In genomic region chr6:158043008-158043407, GRCh38 we compare ENCODE assay signal across 16 cellular contexts.
DNase-seq lines count a peak whose midpoint lies in the region; ATAC-seq, FAIRE-seq and TF ChIP-seq lines count a peak whose summit lies in the region.
"Had no signal": no experiment of that assay in that cellular context is flagged by ENCODE, and none has a peak within 500 bp of the region (broad histone marks: within the 10 kb centered on the region; RNA-seq: fewer than 3 reads in every experiment).

No MANE protein-coding gene starts in this region.

- peak overlapping the region in 1 of 2 experiments; percentile 37; a peak in 2 of 4 replicates for H3K9ac ChIP-seq in K562 (ENCODE audit: insufficient read depth in 1 of 2, low read depth in 2 of 2, low read length in 2 of 2)
- no peak overlapping the region for H3K9ac ChIP-seq in endodermal cell (ENCODE audit: extremely low read depth, low read length, poor library complexity, severe bottlenecking)

- TF ChIP-seq EP300 in K562 (IDR thresholded peaks at IDR 0.05; ENCODE audit: low read length) (no peak), sigmoid colon (IDR thresholded peaks at IDR 0.05) (no peak)

- TF ChIP-seq POLR2A in K562 (conservative IDR thresholded peaks at IDR 0.05) (no peak), sigmoid colon (IDR thresholded peaks at IDR 0.05) (no peak)

- H3K9me3 Mint-ChIP-seq in endodermal cell: no peaks in the 10 kb centered on the region
- H3K9me3 Mint-ChIP-seq: activated naive CD4-positive, alpha-beta T cell treated with anti-CD3 and anti-CD28 coated beads, Interleukin-2, amount 50 U/mL, for 24 hours; natural killer cell treated with Interleukin-12 subunit alpha and Interleukin-12 subunit beta and Interleukin-15 and Interleukin-18, amount 100 ng/mL, for 72 hours; T-helper 2 cell treated with Interferon-gamma antibody and Interleukin-4, amounts not matched to agents 5 μg/mL and 100 μg/mL, for 36 hours had no signal

- H2AFZ ChIP-seq in K562 (ENCODE audit: low read depth, low read length): no peak overlapping the region

- peak overlapping the region; percentile 96 for H3K27ac ChIP-seq in AG04450 (ENCODE audit: low read depth, low read length)
- H3K27ac ChIP-seq in K562 (ENCODE audit: extremely low read depth, low read depth, low read length): no peak overlapping the region; the same call in 2 of the 3 replicates
- H3K27ac ChIP-seq in right atrium auricular region: peak overlapping the region; percentile 94 to 95
- peak overlapping the region; percentile 77 to 88 (median 78) for H3K27ac ChIP-seq in sigmoid colon
- no peak overlapping the region for H3K27ac ChIP-seq in endodermal cell (ENCODE audit: low read depth, low read length)

- peak overlapping the region; percentile 69; the same call in 1 of the 2 replicates for H3K4me2 ChIP-seq in K562 (ENCODE audit: insufficient read depth, low read length)

- H4K20me1 ChIP-seq in K562 (replicated peaks; ENCODE audit: control insufficient read depth, insufficient read depth, low read length): peaks cover 2% of the 10 kb centered on the region; the same call in 1 of the 2 replicates

- no peak overlapping the region for H3K4me3 Mint-ChIP-seq in endodermal cell
- H3K4me3 Mint-ChIP-seq: activated naive CD4-positive, alpha-beta T cell treated with anti-CD3 and anti-CD28 coated beads, Interleukin-2, amount 50 U/mL, for 24 hours; natural killer cell treated with Interleukin-12 subunit alpha and Interleukin-12 subunit beta and Interleukin-15 and Interleukin-18, amount 100 ng/mL, for 72 hours; T-helper 2 cell treated with Interferon-gamma antibody and Interleukin-4, amounts not matched to agents 5 μg/mL and 100 μg/mL, for 36 hours had no signal

- peaks cover 6% of the 10 kb centered on the region for H3K9me1 ChIP-seq in K562 (ENCODE audit: control insufficient read depth, insufficient read depth, low read length)

- H3K27me3 ChIP-seq in AG04450 (ENCODE audit: control insufficient read depth, insufficient read depth, low read length) (no peaks in the 10 kb centered on the region), K562 (ENCODE audit: control insufficient read depth in 2 of 2, insufficient read depth in 2 of 2, low read length in 2 of 2) (no peaks in the 10 kb centered on the region), right atrium auricular region (no peaks in the 10 kb centered on the region), sigmoid colon (no peaks in the 10 kb centered on the region), endodermal cell (ENCODE audit: control insufficient read depth, insufficient read depth, low read length, poor library complexity, severe bottlenecking) (no peaks in the 10 kb centered on the region)
- H3K27me3 ChIP-seq: Peyer's patch had no signal

- no peak overlapping the region for H3K4me3 ChIP-seq in AG04450 (ENCODE audit: low read depth, low read length)
- H3K4me3 ChIP-seq in K562: no peak overlapping the region
- peak overlapping the region; percentile 37 to 43 for H3K4me3 ChIP-seq in right atrium auricular region
- H3K4me3 ChIP-seq in sigmoid colon: no peak overlapping the region
- no peak overlapping the region for H3K4me3 ChIP-seq in endodermal cell (ENCODE audit: low read length)
- H3K4me3 ChIP-seq: Peyer's patch had no signal

- TF ChIP-seq CTCF in AG04450 (IDR thresholded peaks at IDR 0.05; ENCODE audit: low read depth, low read length): no peak
- TF ChIP-seq CTCF in K562 (IDR thresholded peaks at IDR 0.05 in 2 of 3, conservative IDR thresholded peaks at IDR 0.05 in 1 of 3; ENCODE audit: insufficient read depth in 2 of 3, low read depth in 1 of 3, low read length in 3 of 3): no peak
- TF ChIP-seq CTCF in right atrium auricular region (IDR thresholded peaks at IDR 0.05): no peak
- TF ChIP-seq CTCF in sigmoid colon (IDR thresholded peaks at IDR 0.05): no peak
- no peak for TF ChIP-seq CTCF in endodermal cell (conservative IDR thresholded peaks at IDR 0.05)

- H3K9me3 ChIP-seq in AG04450 (ENCODE audit: control insufficient read depth, insufficient read depth, low read length) (no peaks in the 10 kb centered on the region; the same call in 1 of the 2 replicates), K562 (replicated peaks; ENCODE audit: control insufficient read depth, insufficient read depth, low read depth, low read length) (no peaks in the 10 kb centered on the region), right atrium auricular region (no peaks in the 10 kb centered on the region), sigmoid colon (no peaks in the 10 kb centered on the region), endodermal cell (ENCODE audit: control insufficient read depth, low read length) (no peaks in the 10 kb centered on the region)
- H3K9me3 ChIP-seq: Peyer's patch had no signal

- H3K36me3 ChIP-seq in K562 (ENCODE audit: control insufficient read depth, insufficient read depth, low read length) (peaks cover 15% of the 10 kb centered on the region), right atrium auricular region (no peaks in the 10 kb centered on the region), sigmoid colon (no peaks in the 10 kb centered on the region), endodermal cell (ENCODE audit: control insufficient read depth, insufficient read depth, low read length) (peaks cover 11% of the 10 kb centered on the region)
- H3K36me3 ChIP-seq: Peyer's patch had no signal

- H3K36me3 Mint-ChIP-seq in endodermal cell (ENCODE audit: low read depth): peaks cover 22% of the 10 kb centered on the region

- in situ Hi-C loops in K562 (cut with MboI): no loop called here

- DNase-seq in AG04450 (ENCODE audit: low read depth, low spot score) (no peak), K562 (ENCODE audit: extremely low read depth in 1 of 4, low spot score in 3 of 4) (no peak), right atrium auricular region (ENCODE audit: low spot score) (no peak), sigmoid colon (peak; percentile 64), NCI-H2107 (lab: John Stamatoyannopoulos, UW) (no peak), endodermal cell (no peak), SIG-M5 treated with dmso at 0.1 percent for 504 hours (lab: John Stamatoyannopoulos, UW; ENCODE audit: unreplicated experiment) (no peak)
- DNase-seq: DMS153, NCI-H1048, NCI-H446, Peyer's patch, small intestine had no signal

- peaks cover 8% of the 10 kb centered on the region; the same call in 2 of the 3 replicates for H3K79me2 ChIP-seq in K562 (ENCODE audit: control insufficient read depth, insufficient read depth, low read length)

- intact Hi-C loops in K562 (cut with micrococcal nuclease) (no loop called here), sigmoid colon (cut with DNase I) (loop anchor here (2.0 kb wide), 1 partner anchor 62 kb away; the partner anchor contains the start of gene SYNJ2)

- H3K4me1 ChIP-seq in K562 (replicated peaks in 1 of 2; ENCODE audit: control insufficient read depth in 2 of 2, insufficient read depth in 2 of 2, low read length in 2 of 2): peaks cover 46 to 59% of the 10 kb centered on the region in 2 experiments
- H3K4me1 ChIP-seq in right atrium auricular region: peaks cover 0 to 71% of the 10 kb centered on the region in 2 donors
- H3K4me1 ChIP-seq in sigmoid colon: peaks cover 0 to 69% (median 52%) of the 10 kb centered on the region in 4 donors
- H3K4me1 ChIP-seq in endodermal cell (ENCODE audit: control insufficient read depth, insufficient read depth, low read length): peaks cover 11% of the 10 kb centered on the region

- FAIRE-seq in K562 (lab: Jason Lieb, UNC): no peak
- FAIRE-seq: small intestine had no signal

- no peak overlapping the region for H3K27ac Mint-ChIP-seq in endodermal cell
- H3K27ac Mint-ChIP-seq: activated naive CD4-positive, alpha-beta T cell treated with anti-CD3 and anti-CD28 coated beads, Interleukin-2, amount 50 U/mL, for 24 hours; natural killer cell treated with Interleukin-12 subunit alpha and Interleukin-12 subunit beta and Interleukin-15 and Interleukin-18, amount 100 ng/mL, for 72 hours had no signal

- ATAC-seq in K562 (no peak), HG02678 (IDR thresholded peaks at IDR 0.05; ENCODE audit: unreplicated experiment) (no peak)
- ATAC-seq: natural killer cell treated with Interleukin-12 subunit alpha and Interleukin-12 subunit beta and Interleukin-15 and Interleukin-18, amount 100 ng/mL, for 72 hours had no signal

- WGBS in K562 (ENCODE audit: insufficient coverage, low coverage, missing lambda C conversion rate): 92% methylated on average over 20 of the region's 20 CpGs
- 95 to 97% methylated on average over 20 of the region's 20 CpGs for WGBS in sigmoid colon, 2 donors
- 95 to 98% methylated on average over 16 to 20 of the region's 20 CpGs for WGBS in endodermal cell (ENCODE audit: insufficient coverage in 1 of 2, insufficient read length in 1 of 2), 2 experiments

- H3K4me1 Mint-ChIP-seq in endodermal cell: peaks cover 29% of the 10 kb centered on the region

- CTCF ChIA-PET in AG04450 (lab: Charles Lee) (interaction anchor here (1.2 kb wide), 1 partner anchor 17 kb away, joined by 3 read pairs; no protein-coding TSS in a partner anchor), K562 (lab: Yijun Ruan, JAX; ENCODE audit: low intra/inter-chr PET ratio) (no interaction called here)

- BruUV-seq in K562 (replicated peaks; lab: Mats Ljungman, UMichigan): no TSS peak

- no peak for TF ChIP-seq RAD21 in K562 (CRISPR knock-in tag; conservative IDR thresholded peaks at IDR 0.05 in 1 of 2, IDR thresholded peaks at IDR 0.05 in 1 of 2)

- H3K27me3 Mint-ChIP-seq in endodermal cell (ENCODE audit: insufficient read depth): peaks cover 2% of the 10 kb centered on the region
- H3K27me3 Mint-ChIP-seq: activated naive CD4-positive, alpha-beta T cell treated with anti-CD3 and anti-CD28 coated beads, Interleukin-2, amount 50 U/mL, for 24 hours; natural killer cell treated with Interleukin-12 subunit alpha and Interleukin-12 subunit beta and Interleukin-15 and Interleukin-18, amount 100 ng/mL, for 72 hours had no signal

- POLR2A ChIA-PET in AG04450 (lab: Yijun Ruan, JAX) (interaction anchor here (0.6 to 1.1 kb wide), 3 partner anchors 11 to 65 kb away, joined by 3 to 4 read pairs (median 3); no protein-coding TSS in a partner anchor), K562 (lab: Yijun Ruan, JAX) (interaction anchor here (0.8 to 4.3 kb wide), 4 partner anchors 9 to 27 kb away, joined by 3 to 19 read pairs (median 4); no protein-coding TSS in a partner anchor)

TF ChIP-seq in K562, 482 proteins besides CTCF, POLR2A, EP300 and RAD21 (continues in another document):
- TF ChIP-seq PHTF2 (CRISPR knock-in tag; IDR thresholded peaks at IDR 0.05): no peak
- TF ChIP-seq CBX5 (IDR thresholded peaks at IDR 0.05; ENCODE audit: borderline replicate concordance, low read depth): no peak
- TF ChIP-seq U2AF2 (optimal IDR thresholded peaks at IDR 0.05; ENCODE audit: low read depth, low read length): no peak
- TF ChIP-seq MEF2D (tag; conservative IDR thresholded peaks at IDR 0.05; ENCODE audit: low read depth): no peak
- TF ChIP-seq ZFP36 (IDR thresholded peaks at IDR 0.05; ENCODE audit: low read depth, low read length, partially characterized antibody): no peak
- no peak for TF ChIP-seq KLF6 (CRISPR knock-in tag; IDR thresholded peaks at IDR 0.05; ENCODE audit: borderline replicate concordance)

Comparison
In these comparisons a context has a peak if more than half of its experiments do, and no peak if none do; other contexts are left out.
1. H3K27ac ChIP-seq: peak in AG04450 (single experiment), right atrium auricular region (2 of 2) and sigmoid colon (4 of 4); none in K562 (single experiment) and endodermal cell (single experiment).
2. H3K4me3 ChIP-seq: peak in right atrium auricular region (2 of 2); none in AG04450 (single experiment), K562 (single experiment), sigmoid colon (0 of 4) and endodermal cell (single experiment).